20 cellular contexts compared by ENCODE assay signal in the genomic region with DNA sequence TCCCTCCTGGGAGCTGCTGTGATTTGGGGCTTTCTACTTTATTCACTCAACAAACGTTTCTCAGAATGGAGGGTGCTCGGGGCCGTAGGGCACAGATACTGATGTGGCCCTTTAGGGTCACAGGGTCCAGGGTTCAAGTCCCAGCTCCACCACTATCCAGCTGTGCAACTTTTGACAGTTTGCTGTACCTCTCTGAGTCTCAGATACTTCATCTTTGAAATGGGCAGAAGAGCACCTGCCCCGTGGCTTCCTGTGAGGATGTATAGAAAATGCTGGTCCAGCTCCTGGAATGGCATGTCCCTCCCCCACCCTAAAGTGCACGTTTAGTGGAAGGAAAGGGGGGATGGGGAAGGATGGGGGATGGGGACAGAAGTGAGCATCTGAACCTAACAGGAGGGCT.
"Had no signal": no experiment of that assay in that cellular context is flagged by ENCODE, and none has a peak within 500 bp of the region (broad histone marks: within the 10 kb centered on the region; RNA-seq: fewer than 3 reads in every experiment).

No MANE protein-coding gene starts in this region.

- H3K27ac Mint-ChIP-seq: dendritic cell treated with granulocyte-macrophage colony-stimulating factor and Interleukin-4, amounts not matched to agents 40 ng/mL and 50 ng/mL, for 4 days had no signal

- H3K27ac ChIP-seq: epithelial cell of prostate, esophagus muscularis mucosa, gastrocnemius medialis, heart right ventricle, parathyroid adenoma, psoas muscle had no signal

- H3K27me3 Mint-ChIP-seq: effector memory CD8-positive, alpha-beta T cell had no signal

- ATAC-seq: effector memory CD8-positive, alpha-beta T cell; gastrocnemius medialis; heart right ventricle; left lobe of liver; mucosa of descending colon; naive thymus-derived CD8-positive, alpha-beta T cell; psoas muscle; sciatic nerve had no signal

- H3K4me3 Mint-ChIP-seq: dendritic cell treated with granulocyte-macrophage colony-stimulating factor and Interleukin-4, amounts not matched to agents 40 ng/mL and 50 ng/mL, for 4 days; naive thymus-derived CD8-positive, alpha-beta T cell had no signal

- H3K4me1 ChIP-seq: parathyroid adenoma, psoas muscle had no signal

- H3K36me3 ChIP-seq: esophagus muscularis mucosa, gastrocnemius medialis, heart right ventricle had no signal

- H3K9ac ChIP-seq: parathyroid adenoma had no signal

- H3K27me3 ChIP-seq: gastrocnemius medialis had no signal

- H3K9me3 Mint-ChIP-seq: dendritic cell treated with granulocyte-macrophage colony-stimulating factor and Interleukin-4, amounts not matched to agents 40 ng/mL and 50 ng/mL, for 4 days; effector memory CD8-positive, alpha-beta T cell; naive thymus-derived CD8-positive, alpha-beta T cell had no signal

- DNase-seq: effector memory CD8-positive, alpha-beta T cell; gastrocnemius medialis; heart right ventricle; islet precursor cell; mammary epithelial cell; mucosa of descending colon; naive thymus-derived CD8-positive, alpha-beta T cell; occipital lobe; psoas muscle; retina; stimulated activated CD4-positive, alpha-beta T cell treated with anti-CD3 and anti-CD28 coated beads, Interleukin-2, amount 100 ng/mL, for 24 hours; stimulated activated CD4-positive, alpha-beta T cell treated with anti-CD3 and anti-CD28 coated beads, Interleukin-4, amount 100 ng/mL, for 4 hours; stimulated activated naive CD4-positive, alpha-beta T cell treated with Interleukin-2 at 50 U/mL for 16 hours; trophoblast cell had no signal

- H3K4me3 ChIP-seq: esophagus muscularis mucosa, gastrocnemius medialis, heart right ventricle, mucosa of descending colon, psoas muscle had no signal

- H3K79me2 ChIP-seq: parathyroid adenoma had no signal

- H2AFZ ChIP-seq: parathyroid adenoma had no signal

- H3K9me3 ChIP-seq: esophagus muscularis mucosa, gastrocnemius medialis, heart right ventricle, mucosa of descending colon, psoas muscle had no signal
